Comparison of ENCODE assay signal across 14 cellular contexts in the genomic region with DNA sequence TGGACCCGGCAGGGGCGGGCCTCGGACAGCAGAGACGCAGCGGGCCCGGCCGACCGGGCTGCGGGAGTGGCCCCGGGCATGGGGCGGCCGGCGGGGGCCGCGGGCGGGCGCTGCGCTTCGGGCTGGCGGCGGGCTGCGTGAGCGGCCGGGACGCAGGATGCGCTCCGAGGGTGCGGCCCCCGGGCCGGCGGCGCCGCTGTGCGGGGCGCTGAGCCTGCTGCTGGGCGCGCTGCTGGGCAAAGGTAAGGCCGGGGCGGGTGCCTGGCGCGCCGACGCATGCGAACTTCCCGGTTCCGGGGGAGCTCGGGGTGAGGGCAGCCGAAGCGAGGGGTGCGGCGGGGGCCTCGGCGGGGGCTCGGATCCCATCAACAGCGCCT. TPM values are rescaled to one million over a fixed set of nuclear protein-coding genes. Genes with fewer than 3 reads are reported as not detected.
DNase-seq lines count a peak whose midpoint lies in the region; ATAC-seq, FAIRE-seq and TF ChIP-seq lines count a peak whose summit lies in the region.
"Had no signal": no experiment of that assay in that cellular context is flagged by ENCODE, and none has a peak within 500 bp of the region (broad histone marks: within the 10 kb centered on the region; RNA-seq: fewer than 3 reads in every experiment).

No MANE protein-coding gene starts in this region.

- ATAC-seq in pancreas (peak in 3 of 4 donors; percentile 11 to 57 (median 41)), GM21737 (IDR thresholded peaks at IDR 0.05; ENCODE audit: unreplicated experiment) (no peak)
- ATAC-seq: naive thymus-derived CD8-positive, alpha-beta T cell had no signal

- POLR2A ChIA-PET in CD8-positive, alpha-beta memory T cell (lab: Charles Lee) = no interaction called here

- H3K4me1 ChIP-seq in BLaER1 (peaks cover 20% of the 10 kb centered on the region), NT2/D1 (ENCODE audit: insufficient read depth, insufficient read length) (peaks cover 7% of the 10 kb centered on the region), hepatocyte (ENCODE audit: insufficient read depth) (no peaks in the 10 kb centered on the region), pancreas (peaks cover 0 to 3% (median 0%) of the 10 kb centered on the region in 3 donors), small intestine (ENCODE audit: control insufficient read depth in 2 of 2, insufficient read depth in 1 of 2, low read depth in 1 of 2, low read length in 1 of 2) (no peaks in the 10 kb centered on the region)
- H3K4me1 ChIP-seq in CD8-positive, alpha-beta memory T cell (ENCODE audit: insufficient read depth, low read length) = no peaks in the 10 kb centered on the region

- no peaks in the 10 kb centered on the region for H3K9me2 ChIP-seq in hepatocyte (replicated peaks; ENCODE audit: insufficient read depth)

- H3K9me3 ChIP-seq in BLaER1 (peaks cover 7% of the 10 kb centered on the region), NT2/D1 (ENCODE audit: insufficient read depth, low read length) (peaks cover 11% of the 10 kb centered on the region), hepatocyte (ENCODE audit: low read depth) (no peaks in the 10 kb centered on the region), pancreas (no peaks in the 10 kb centered on the region), small intestine (ENCODE audit: control insufficient read depth, low read depth) (no peaks in the 10 kb centered on the region)
- no peaks in the 10 kb centered on the region for H3K9me3 ChIP-seq in CD8-positive, alpha-beta memory T cell (ENCODE audit: low read length)

- H3K4me2 ChIP-seq in BLaER1 = peak overlapping the region; percentile 95
- peak overlapping the region; percentile 88 for H3K4me2 ChIP-seq in hepatocyte

- peaks cover 29 to 59% of the 10 kb centered on the region in 2 donors for H3K27me3 Mint-ChIP-seq in CD8-positive, alpha-beta memory T cell

- no peak overlapping the region for H3K27ac Mint-ChIP-seq in CD8-positive, alpha-beta memory T cell
- H3K27ac Mint-ChIP-seq: naive thymus-derived CD8-positive, alpha-beta T cell had no signal

- H3K79me2 ChIP-seq in hepatocyte = peaks cover 14% of the 10 kb centered on the region

- H3K36me3 ChIP-seq in BLaER1 (no peaks in the 10 kb centered on the region), NT2/D1 (ENCODE audit: insufficient read depth, insufficient read length, low read length) (no peaks in the 10 kb centered on the region), hepatocyte (replicated peaks; ENCODE audit: insufficient read depth, low read depth) (no peaks in the 10 kb centered on the region), pancreas (no peaks in the 10 kb centered on the region), small intestine (ENCODE audit: control insufficient read depth in 2 of 2, insufficient read depth in 2 of 2, low read length in 2 of 2) (no peaks in the 10 kb centered on the region)
- no peaks in the 10 kb centered on the region for H3K36me3 ChIP-seq in CD8-positive, alpha-beta memory T cell (ENCODE audit: insufficient read depth, low read length)
- H3K36me3 ChIP-seq: brain microvascular endothelial cell had no signal

- H3K4me3 ChIP-seq in BLaER1 (peak overlapping the region; percentile 66), NT2/D1 (ENCODE audit: insufficient read length, low read depth) (peak overlapping the region; percentile 75), hepatocyte (peak overlapping the region; percentile 51), pancreas (peak overlapping the region in 3 of 4 donors; percentile 31 to 46 (median 35)), small intestine (ENCODE audit: low read depth in 1 of 2, low read length in 2 of 2) (peak overlapping the region in 1 of 2 donors; percentile 34)
- H3K4me3 ChIP-seq in CD8-positive, alpha-beta memory T cell (ENCODE audit: low read length) = no peak overlapping the region

- no peak overlapping the region for H3K4me3 Mint-ChIP-seq in CD8-positive, alpha-beta memory T cell

- no peak overlapping the region for H3K27ac ChIP-seq in BLaER1
- no peak overlapping the region for H3K27ac ChIP-seq in hepatocyte
- no peak overlapping the region for H3K27ac ChIP-seq in pancreas
- H3K27ac ChIP-seq in CD8-positive, alpha-beta memory T cell (ENCODE audit: low read depth, low read length) = no peak overlapping the region
- no peak overlapping the region for H3K27ac ChIP-seq in small intestine (ENCODE audit: low read depth in 1 of 2, low read length in 1 of 2)
- H3K27ac ChIP-seq: brain microvascular endothelial cell had no signal

- no peaks in the 10 kb centered on the region for H3K36me3 Mint-ChIP-seq in CD8-positive, alpha-beta memory T cell

- no peak for TF ChIP-seq CTCF in hepatocyte (IDR thresholded peaks at IDR 0.05; ENCODE audit: poor library complexity)
- no peak for TF ChIP-seq CTCF in pancreas (IDR thresholded peaks at IDR 0.05)

- FAIRE-seq in pancreas (lab: Jason Lieb, UNC) (no peak), small intestine (lab: Jason Lieb, UNC) (no peak)
- FAIRE-seq: frontal cortex had no signal

- CTCF ChIA-PET in CD8-positive, alpha-beta memory T cell (lab: Charles Lee) = no interaction called here

- 1% methylated on average over 17 of the region's 55 CpGs for WGBS in hepatocyte (ENCODE audit: low lambda C conversion rate, missing lambda C conversion rate)
- WGBS in pancreas, 2 donors = 1% methylated on average over 34 to 55 of the region's 55 CpGs
- 2 to 4% (median 3%) methylated on average over 33 to 55 of the region's 55 CpGs for WGBS in small intestine, 3 donors

- H4K20me1 ChIP-seq in BLaER1 (no peaks in the 10 kb centered on the region), hepatocyte (ENCODE audit: insufficient read depth, poor library complexity, severe bottlenecking) (no peaks in the 10 kb centered on the region)

- no peak overlapping the region for H3K9ac ChIP-seq in BLaER1
- peak overlapping the region; percentile 72 for H3K9ac ChIP-seq in NT2/D1 (ENCODE audit: insufficient read length, low read depth)

- peak overlapping the region; percentile 35 for H2AFZ ChIP-seq in hepatocyte

- intact Hi-C loops in pancreas (cut with DNase I) = no loop called here

- peaks cover 0 to 7% (median 3%) of the 10 kb centered on the region in 5 donors for H3K9me3 Mint-ChIP-seq in CD8-positive, alpha-beta memory T cell

- H3K4me1 Mint-ChIP-seq in CD8-positive, alpha-beta memory T cell = peaks cover 0 to 1% (median 0%) of the 10 kb centered on the region in 3 donors

- DNase-seq in NT2/D1 (ENCODE audit: low read depth, low spot score) (no peak), hepatocyte (ENCODE audit: low spot score) (peak; percentile 40), pancreas (peak in 2 of 6 donors; percentile 59 to 62), HPDE6-E6E7 (ENCODE audit: extremely low spot score) (no peak), small intestine (no peak)
- no peak for DNase-seq in CD8-positive, alpha-beta memory T cell
- DNase-seq: activated gamma-delta T cell treated with Interleukin-2 at 50 U/mL for 16 hours; brain microvascular endothelial cell; naive thymus-derived CD8-positive, alpha-beta T cell; NCI-H2171 treated with DMSO at 0.1 percent for 48 hours had no signal

- H3K27me3 ChIP-seq in BLaER1 = peaks cover 50% of the 10 kb centered on the region
- peaks cover 52% of the 10 kb centered on the region for H3K27me3 ChIP-seq in NT2/D1 (ENCODE audit: insufficient read depth, insufficient read length)
- peaks cover 57% of the 10 kb centered on the region for H3K27me3 ChIP-seq in hepatocyte
- peaks cover 0 to 12% (median 3%) of the 10 kb centered on the region in 4 donors for H3K27me3 ChIP-seq in pancreas
- no peaks in the 10 kb centered on the region for H3K27me3 ChIP-seq in CD8-positive, alpha-beta memory T cell (ENCODE audit: insufficient read depth, low read length, poor library complexity, severe bottlenecking)
- H3K27me3 ChIP-seq in small intestine (ENCODE audit: control insufficient read depth in 2 of 2, insufficient read depth in 2 of 2, low read length in 2 of 2) = peaks cover 17% of the 10 kb centered on the region in 2 donors

RNA-seq across cellular contexts. Expression of a gene that starts 0.3 kb away (rescaled TPM):
- total RNA-seq in hepatocyte = 9.3 and 10.6 TPM in 2 replicates
- 15.5 and 16.5 TPM in 2 replicates for polyA plus RNA-seq in hepatocyte
- 1 to 10 TPM in 5 of 6 donors, under 1 TPM in 1; 0.63 to 5.8 (median 3.1) TPM for total RNA-seq in pancreas
- 1 to 10 TPM; 2.0 to 4.1 TPM for polyA plus RNA-seq in pancreas
- total RNA-seq in CD8-positive, alpha-beta memory T cell = not detected
- not detected for polyA plus RNA-seq in CD8-positive, alpha-beta memory T cell
- 1 to 10 TPM in 1 of 3 donors, under 1 TPM in 1, not detected in 1; 0.27 to 3.2 TPM for polyA plus RNA-seq in small intestine
- total RNA-seq: HT-29; naive thymus-derived CD8-positive, alpha-beta T cell had no signal
